ENCODE assay signal across 21 cellular contexts in genomic region chr6:154594474-154595198, GRCh38.
"Had no signal": no experiment of that assay in that cellular context is flagged by ENCODE, and none has a peak within 500 bp of the region (broad histone marks: within the 10 kb centered on the region; RNA-seq: fewer than 3 reads in every experiment).

No MANE protein-coding gene starts in this region.

- H3K4me2 ChIP-seq: smooth muscle cell had no signal

- H3K4me3 ChIP-seq: esophagus muscularis mucosa, heart right ventricle, lower lobe of right lung, smooth muscle cell, suprapubic skin, thyroid gland, upper lobe of right lung had no signal

- H3K36me3 Mint-ChIP-seq: memory B cell, mesothelial cell of epicardium, natural killer cell had no signal

- DNase-seq: effector memory CD4-positive, alpha-beta T cell; heart right ventricle; hypothalamus; kidney glomerular epithelial cell; lower lobe of right lung; natural killer cell; posterior cingulate gyrus; right cardiac atrium; stimulated activated CD4-positive, alpha-beta T cell treated with anti-CD3 and anti-CD28 coated beads, Interleukin-2, amount 100 ng/mL, for 48 hours; stimulated activated naive CD4-positive, alpha-beta T cell treated with Interleukin-2 at 50 U/mL for 16 hours; thyroid gland; upper lobe of right lung had no signal

- ATAC-seq: heart right ventricle, left lobe of liver, lower lobe of right lung, natural killer cell, right cardiac atrium, upper lobe of right lung had no signal

- H3K27ac Mint-ChIP-seq: memory B cell, mesothelial cell of epicardium, natural killer cell had no signal

- H3K27me3 Mint-ChIP-seq: central memory CD8-positive, alpha-beta T cell had no signal

- H3K9me3 Mint-ChIP-seq: central memory CD8-positive, alpha-beta T cell; memory B cell; mesothelial cell of epicardium; natural killer cell; neural crest cell had no signal

- H3K4me1 ChIP-seq: lower lobe of right lung, suprapubic skin, thyroid gland, upper lobe of right lung had no signal

- H3K9me3 ChIP-seq: esophagus muscularis mucosa, heart right ventricle, lower lobe of right lung, suprapubic skin, thyroid gland, upper lobe of right lung had no signal

- H3K36me3 ChIP-seq: esophagus muscularis mucosa, heart right ventricle, lower lobe of right lung, suprapubic skin, thyroid gland, upper lobe of right lung had no signal

- H3K27ac ChIP-seq: epithelial cell of prostate, lower lobe of right lung, suprapubic skin, thyroid gland, upper lobe of right lung had no signal

- H3K27me3 ChIP-seq: esophagus muscularis mucosa, heart right ventricle, suprapubic skin, thyroid gland, upper lobe of right lung had no signal

- H3K4me1 Mint-ChIP-seq: central memory CD8-positive, alpha-beta T cell; natural killer cell had no signal

- H3K4me3 Mint-ChIP-seq: central memory CD8-positive, alpha-beta T cell; memory B cell; mesothelial cell of epicardium; natural killer cell; neural crest cell had no signal
